ENCODE assay signal across 30 cellular contexts in genomic region chr1:40930174-40930573, GRCh38. TPM values are rescaled to one million over a fixed set of nuclear protein-coding genes. Genes with fewer than 3 reads are reported as not detected.
DNase-seq lines count a peak whose midpoint lies in the region; ATAC-seq and TF ChIP-seq lines count a peak whose summit lies in the region.
"Had no signal": no experiment of that assay in that cellular context is flagged by ENCODE, and none has a peak within 500 bp of the region (broad histone marks: within the 10 kb centered on the region; RNA-seq: fewer than 3 reads in every experiment).

No MANE protein-coding gene starts in this region.

- H3K27me3 ChIP-seq in breast epithelium, result no peaks in the 10 kb centered on the region
- H3K27me3 ChIP-seq in mammary epithelial cell (ENCODE audit: insufficient read depth, low read length), result no peaks in the 10 kb centered on the region
- H3K27me3 ChIP-seq in liver (ENCODE audit: control insufficient read depth in 4 of 4, insufficient read depth in 4 of 4, low read length in 3 of 4), result no peaks in the 10 kb centered on the region
- no peaks in the 10 kb centered on the region for H3K27me3 ChIP-seq in CD8-positive, alpha-beta T cell (ENCODE audit: insufficient read depth, low read length)
- no peaks in the 10 kb centered on the region for H3K27me3 ChIP-seq in neural progenitor cell
- H3K27me3 ChIP-seq: ascending aorta, gastrocnemius medialis, testis, uterus had no signal

- H3K36me3 ChIP-seq in breast epithelium, result no peaks in the 10 kb centered on the region
- H3K36me3 ChIP-seq in mammary epithelial cell (ENCODE audit: insufficient read depth, low read length), result no peaks in the 10 kb centered on the region
- no peaks in the 10 kb centered on the region for H3K36me3 ChIP-seq in liver (ENCODE audit: control insufficient read depth in 4 of 4, insufficient read depth in 3 of 4, low read depth in 1 of 4, low read length in 3 of 4)
- H3K36me3 ChIP-seq in CD8-positive, alpha-beta T cell (ENCODE audit: insufficient read depth, low read length), result no peaks in the 10 kb centered on the region
- no peaks in the 10 kb centered on the region for H3K36me3 ChIP-seq in neural progenitor cell
- H3K36me3 ChIP-seq: ascending aorta, gastrocnemius medialis, uterus had no signal

- H3K36me3 Mint-ChIP-seq in CD8-positive, alpha-beta T cell, result no peaks in the 10 kb centered on the region
- no peaks in the 10 kb centered on the region for H3K36me3 Mint-ChIP-seq in neural progenitor cell
- H3K36me3 Mint-ChIP-seq: activated naive CD8-positive, alpha-beta T cell treated with anti-CD3 and anti-CD28 coated beads, Interleukin-2, amount 10 ng/mL, durations not matched to agents 7 days and 5 days had no signal

- H3K4me3 Mint-ChIP-seq in CD8-positive, alpha-beta T cell, result no peak overlapping the region
- no peak overlapping the region for H3K4me3 Mint-ChIP-seq in neural progenitor cell
- H3K4me3 Mint-ChIP-seq: activated CD4-positive, alpha-beta T cell treated with anti-CD3 and anti-CD28 coated beads for 36 hours; activated naive CD8-positive, alpha-beta T cell treated with anti-CD3 and anti-CD28 coated beads, Interleukin-2, amount 10 ng/mL, durations not matched to agents 7 days and 5 days; CD4-positive, alpha-beta T cell; dendritic cell treated with granulocyte-macrophage colony-stimulating factor and Interleukin-4, amounts not matched to agents 40 ng/mL and 50 ng/mL, for 4 days; neural crest cell had no signal

- CTCF ChIA-PET in mammary epithelial cell (lab: Charles Lee; ENCODE audit: low non-redundant PET), result no interaction called here
- CTCF ChIA-PET in CD8-positive, alpha-beta T cell (lab: Charles Lee), result no interaction called here

- H3K9me3 Mint-ChIP-seq in CD8-positive, alpha-beta T cell, result no peaks in the 10 kb centered on the region
- no peaks in the 10 kb centered on the region for H3K9me3 Mint-ChIP-seq in neural progenitor cell
- H3K9me3 Mint-ChIP-seq: activated naive CD8-positive, alpha-beta T cell treated with anti-CD3 and anti-CD28 coated beads, Interleukin-2, amount 10 ng/mL, durations not matched to agents 7 days and 5 days; CD4-positive, alpha-beta T cell; dendritic cell treated with granulocyte-macrophage colony-stimulating factor and Interleukin-4, amounts not matched to agents 40 ng/mL and 50 ng/mL, for 4 days; neural crest cell had no signal

- TF ChIP-seq POLR2A in breast epithelium (IDR thresholded peaks at IDR 0.05), result no peak

- intact Hi-C loops in breast epithelium (cut with DNase I; ENCODE audit: low total_unique reads) (no loop called here), mammary epithelial cell (cut with micrococcal nuclease) (no loop called here)
- intact Hi-C loops in CD8-positive, alpha-beta T cell (cut with DNase I, micrococcal nuclease), result no loop called here

- H3K9me3 ChIP-seq in breast epithelium, result no peaks in the 10 kb centered on the region
- no peaks in the 10 kb centered on the region for H3K9me3 ChIP-seq in mammary epithelial cell (replicated peaks; ENCODE audit: insufficient read depth, low read length)
- no peaks in the 10 kb centered on the region for H3K9me3 ChIP-seq in liver (ENCODE audit: control insufficient read depth in 4 of 4, low read length in 3 of 4)
- no peaks in the 10 kb centered on the region for H3K9me3 ChIP-seq in CD8-positive, alpha-beta T cell (ENCODE audit: low read length)
- no peaks in the 10 kb centered on the region for H3K9me3 ChIP-seq in neural progenitor cell (ENCODE audit: low read depth)
- H3K9me3 ChIP-seq: A549, ascending aorta, gastrocnemius medialis, testis, uterus had no signal

- H3K4me2 ChIP-seq in mammary epithelial cell (ENCODE audit: insufficient read depth, low read depth, low read length) (no peak overlapping the region), neural progenitor cell (no peak overlapping the region)
- H3K4me2 ChIP-seq: A549 had no signal

- no peak overlapping the region for H2AFZ ChIP-seq in mammary epithelial cell (ENCODE audit: low read depth, low read length)
- no peak overlapping the region for H2AFZ ChIP-seq in neural progenitor cell (replicated peaks)

- H3K9ac ChIP-seq in mammary epithelial cell (ENCODE audit: insufficient read depth, low read length) (no peak overlapping the region), liver (ENCODE audit: low read depth in 1 of 2, low read length in 2 of 2) (no peak overlapping the region), neural progenitor cell (no peak overlapping the region)

- no peaks in the 10 kb centered on the region for H3K4me1 Mint-ChIP-seq in CD8-positive, alpha-beta T cell (ENCODE audit: low read depth)
- peaks cover 28% of the 10 kb centered on the region for H3K4me1 Mint-ChIP-seq in neural progenitor cell
- H3K4me1 Mint-ChIP-seq: activated CD4-positive, alpha-beta T cell treated with anti-CD3 and anti-CD28 coated beads for 36 hours; activated naive CD8-positive, alpha-beta T cell treated with anti-CD3 and anti-CD28 coated beads, Interleukin-2, amount 10 ng/mL, durations not matched to agents 7 days and 5 days had no signal

- H3K27ac Mint-ChIP-seq in CD8-positive, alpha-beta T cell, result no peak overlapping the region
- H3K27ac Mint-ChIP-seq in neural progenitor cell, result no peak overlapping the region
- H3K27ac Mint-ChIP-seq: activated CD4-positive, alpha-beta T cell treated with anti-CD3 and anti-CD28 coated beads for 36 hours; activated naive CD8-positive, alpha-beta T cell treated with anti-CD3 and anti-CD28 coated beads, Interleukin-2, amount 10 ng/mL, durations not matched to agents 7 days and 5 days; CD4-positive, alpha-beta T cell; dendritic cell treated with granulocyte-macrophage colony-stimulating factor and Interleukin-4, amounts not matched to agents 40 ng/mL and 50 ng/mL, for 4 days had no signal

- H3K79me2 ChIP-seq in mammary epithelial cell (ENCODE audit: insufficient read depth, low read length) (no peaks in the 10 kb centered on the region), neural progenitor cell (ENCODE audit: low read depth) (no peaks in the 10 kb centered on the region)

- no peaks in the 10 kb centered on the region for H4K20me1 ChIP-seq in mammary epithelial cell (ENCODE audit: insufficient read depth, low read length)
- no peaks in the 10 kb centered on the region for H4K20me1 ChIP-seq in neural progenitor cell (ENCODE audit: low read depth)

- POLR2A ChIA-PET in CD8-positive, alpha-beta T cell (lab: Charles Lee), result interaction anchor here (0.5 kb wide), 1 partner anchor 21 kb away, joined by 3 read pairs; no protein-coding TSS in a partner anchor

- TF ChIP-seq CTCF in breast epithelium (IDR thresholded peaks at IDR 0.05), result no peak
- no peak for TF ChIP-seq CTCF in mammary epithelial cell (conservative IDR thresholded peaks at IDR 0.05 in 1 of 2, IDR thresholded peaks at IDR 0.05 in 1 of 2; ENCODE audit: extremely low read depth in 1 of 2, insufficient read depth in 1 of 2, low read depth in 1 of 2, low read length in 2 of 2)
- TF ChIP-seq CTCF in liver (IDR thresholded peaks at IDR 0.05; ENCODE audit: low read depth, low read length, missing input control), result no peak
- TF ChIP-seq CTCF in CD8-positive, alpha-beta T cell (IDR thresholded peaks at IDR 0.05), result no peak
- no peak for TF ChIP-seq CTCF in neural progenitor cell (IDR thresholded peaks at IDR 0.05)

- dilution Hi-C loops in mammary epithelial cell (cut with HindIII; ENCODE audit: low sequenced_read_pairs), result no loop called here

- in situ Hi-C loops in mammary epithelial cell (cut with MboI; ENCODE audit: low sequenced_read_pairs in 2 of 2), result no loop called here

- no peaks in the 10 kb centered on the region for H3K4me1 ChIP-seq in breast epithelium
- H3K4me1 ChIP-seq in mammary epithelial cell (ENCODE audit: insufficient read depth, low read length), result no peaks in the 10 kb centered on the region
- peaks cover 0 to 11% (median 6%) of the 10 kb centered on the region in 4 donors for H3K4me1 ChIP-seq in liver (ENCODE audit: control insufficient read depth in 4 of 4, insufficient read depth in 4 of 4, low read length in 3 of 4)
- H3K4me1 ChIP-seq in CD8-positive, alpha-beta T cell (ENCODE audit: insufficient read depth, low read length), result no peaks in the 10 kb centered on the region
- peaks cover 8% of the 10 kb centered on the region for H3K4me1 ChIP-seq in neural progenitor cell
- H3K4me1 ChIP-seq: ascending aorta, gastrocnemius medialis, testis, uterus had no signal

- ATAC-seq in CD8-positive, alpha-beta T cell, result no peak
- ATAC-seq: A549; activated CD4-positive, alpha-beta T cell treated with anti-CD3 and anti-CD28 coated beads for 36 hours; gastrocnemius medialis; PC-3 had no signal

- TF ChIP-seq RAD21 in liver (IDR thresholded peaks at IDR 0.05), result peak in 1 of 2 donors; percentile 16

- DNase-seq in breast epithelium (ENCODE audit: low spot score in 2 of 2) (peak; percentile 67 to 68), mammary epithelial cell (no peak), NCI-H345 treated with DMSO at 0.1 percent for 48 hours (lab: John Stamatoyannopoulos, UW; ENCODE audit: unreplicated experiment) (peak; percentile 14), dedifferentiated amniotic fluid mesenchymal stem cell (ENCODE audit: extremely low spot score) (no peak), mesenteric fat pad (ENCODE audit: low spot score) (no peak), neural progenitor cell (ENCODE audit: low spot score) (no peak)
- DNase-seq in CD8-positive, alpha-beta T cell, result no peak
- DNase-seq: activated CD4-positive, alpha-beta T cell treated with anti-CD3 and anti-CD28 coated beads for 36 hours; activated naive CD8-positive, alpha-beta T cell treated with anti-CD3 and anti-CD28 coated beads, Interleukin-2, amount 10 ng/mL, durations not matched to agents 7 days and 5 days; activated T-cell treated with anti-CD3 and anti-CD28 coated beads, Interleukin-2, amount 50 U/mL, for 1 hour; AML-193; caudate nucleus; CD4-positive, alpha-beta T cell; DND-41; gastrocnemius medialis; KG1; MM.1S; NCI-H1417; NCI-H2227 treated with DMSO at 0.1 percent for 48 hours; PC-3; Right ventricle myocardium superior; stimulated activated CD4-positive, alpha-beta T cell treated with anti-CD3 and anti-CD28 coated beads, Interleukin-15, amount 100 ng/mL, for 24 hours; stimulated activated naive CD4-positive, alpha-beta T cell; testis; uterus had no signal

- BruUV-seq in mammary epithelial cell (replicated peaks; lab: Mats Ljungman, UMichigan), result no TSS peak

- H3F3A ChIP-seq in neural progenitor cell (ENCODE audit: low read depth), result no peaks in the 10 kb centered on the region

- peaks cover 5% of the 10 kb centered on the region for H3K27me3 Mint-ChIP-seq in CD8-positive, alpha-beta T cell (ENCODE audit: low read depth)
- H3K27me3 Mint-ChIP-seq in neural progenitor cell (ENCODE audit: insufficient read depth, low read depth), result peaks cover 9% of the 10 kb centered on the region
- H3K27me3 Mint-ChIP-seq: dendritic cell treated with granulocyte-macrophage colony-stimulating factor and Interleukin-4, amounts not matched to agents 40 ng/mL and 50 ng/mL, for 4 days had no signal

- 44% methylated on average over 3 of the region's 3 CpGs for WGBS in mammary epithelial cell (ENCODE audit: low coverage, missing lambda C conversion rate)
- 49% methylated on average over 3 of the region's 3 CpGs for WGBS in liver

- peak overlapping the region; percentile 74 to 78 for H3K27ac ChIP-seq in breast epithelium
- no peak overlapping the region for H3K27ac ChIP-seq in mammary epithelial cell (ENCODE audit: insufficient read depth, low read depth, low read length)
- no peak overlapping the region for H3K27ac ChIP-seq in liver (ENCODE audit: low read depth in 1 of 2, low read length in 2 of 2)
- H3K27ac ChIP-seq in CD8-positive, alpha-beta T cell (ENCODE audit: low read depth, low read length), result no peak overlapping the region
- H3K27ac ChIP-seq in neural progenitor cell, result no peak overlapping the region
- H3K27ac ChIP-seq: A549, ascending aorta, gastrocnemius medialis, testis, uterus had no signal

- H3K4me3 ChIP-seq in breast epithelium, result no peak overlapping the region
- no peak overlapping the region for H3K4me3 ChIP-seq in mammary epithelial cell (replicated peaks in 1 of 3; ENCODE audit: insufficient read depth in 1 of 3, low read depth in 2 of 3, low read length in 3 of 3)
- H3K4me3 ChIP-seq in liver (ENCODE audit: low read depth in 1 of 3, low read length in 3 of 3), result no peak overlapping the region
- H3K4me3 ChIP-seq in CD8-positive, alpha-beta T cell (ENCODE audit: low read depth, low read length), result no peak overlapping the region
- no peak overlapping the region for H3K4me3 ChIP-seq in neural progenitor cell
- H3K4me3 ChIP-seq: A549, ascending aorta, gastrocnemius medialis, testis, uterus had no signal

RNA-seq across cellular contexts. Expression of gene CTPS1, which starts 49.3 kb away (rescaled TPM):
- total RNA-seq in breast epithelium (10 to 100 TPM; 13.1 to 20.0 (median 13.2) TPM), mammary epithelial cell (10 to 100 TPM; 24.0 to 80.2 TPM), liver (10 to 100 TPM; 13.6 to 46.9 TPM), mesenteric fat pad (18.4 TPM), neural progenitor cell (ENCODE audit: low replicate concordance) (73.8 and 77.6 TPM in 2 replicates)
- polyA plus RNA-seq in mammary epithelial cell (54.3 TPM), liver (10 to 100 TPM; 14.6 to 25.0 TPM)
- 90.9 TPM for polyA minus RNA-seq in mammary epithelial cell
- 10 to 100 TPM; 68.5 to 69.0 TPM for total RNA-seq in CD8-positive, alpha-beta T cell

Comparison
In these comparisons a context has a peak if more than half of its experiments do, and no peak if none do; other contexts are left out.
1. DNase-seq: peak in breast epithelium (2 of 2) and NCI-H345 treated with DMSO at 0.1 percent for 48 hours (single experiment); none in mammary epithelial cell (single experiment), dedifferentiated amniotic fluid mesenchymal stem cell (single experiment), mesenteric fat pad (single experiment), CD8-positive, alpha-beta T cell (0 of 7) and neural progenitor cell (single experiment).
2. H3K27ac ChIP-seq: peak in breast epithelium (2 of 2); none in mammary epithelial cell (single experiment), liver (0 of 2), CD8-positive, alpha-beta T cell (single experiment) and neural progenitor cell (single experiment).